20 cellular contexts compared by ENCODE assay signal in genomic region chr6:51684038-51684437, GRCh38.
A peak's percentile ranks its signal among the peaks of the same experiment; 100 is the strongest.
DNase-seq lines count a peak whose midpoint lies in the region; ATAC-seq and TF ChIP-seq lines count a peak whose summit lies in the region.
"Had no signal": no experiment of that assay in that cellular context is flagged by ENCODE, and none has a peak within 500 bp of the region (broad histone marks: within the 10 kb centered on the region; RNA-seq: fewer than 3 reads in every experiment).

No MANE protein-coding gene starts in this region.

- BruUV-seq in mammary epithelial cell (replicated peaks; lab: Mats Ljungman, UMichigan) = no TSS peak

- H3K79me1 ChIP-seq in H9 (ENCODE audit: insufficient read depth, low read depth, low read length, poor library complexity, severe bottlenecking) = no peaks in the 10 kb centered on the region
- no peaks in the 10 kb centered on the region for H3K79me1 ChIP-seq in trophoblast cell (ENCODE audit: low read length)

- H3K4ac ChIP-seq in H9 (ENCODE audit: low read depth, low read length) = no peak overlapping the region
- H3K4ac ChIP-seq in trophoblast cell (ENCODE audit: low read depth, low read length) = no peak overlapping the region

- H2BK12ac ChIP-seq in H9 (ENCODE audit: insufficient read length, low read depth, low read length) (no peak overlapping the region), trophoblast cell (ENCODE audit: low read length) (no peak overlapping the region)

- H3K36me3 ChIP-seq in mammary epithelial cell (ENCODE audit: insufficient read depth, low read length) (no peaks in the 10 kb centered on the region), breast epithelium (no peaks in the 10 kb centered on the region), endodermal cell (ENCODE audit: control insufficient read depth, insufficient read depth, low read length) (no peaks in the 10 kb centered on the region), subcutaneous abdominal adipose tissue (ENCODE audit: control insufficient read depth in 5 of 5, insufficient read depth in 5 of 5, low read length in 5 of 5) (no peaks in the 10 kb centered on the region), trophoblast cell (ENCODE audit: control insufficient read depth in 1 of 2, insufficient read depth in 2 of 2, low read length in 2 of 2) (no peaks in the 10 kb centered on the region)

- TF ChIP-seq POLR2A in breast epithelium (IDR thresholded peaks at IDR 0.05) = no peak

- H3T11ph ChIP-seq in H9 (ENCODE audit: low read length) = no peak overlapping the region

- H4K91ac ChIP-seq in H9 (ENCODE audit: insufficient read length, low read depth, low read length) (no peak overlapping the region), trophoblast cell (ENCODE audit: low read depth, low read length) (no peak overlapping the region)

- no peaks in the 10 kb centered on the region for H3K36me3 Mint-ChIP-seq in H9 (ENCODE audit: insufficient read depth in 1 of 3, low read depth in 3 of 3)
- no peaks in the 10 kb centered on the region for H3K36me3 Mint-ChIP-seq in endodermal cell (ENCODE audit: low read depth)

- TF ChIP-seq CTCF in mammary epithelial cell (conservative IDR thresholded peaks at IDR 0.05 in 1 of 2, IDR thresholded peaks at IDR 0.05 in 1 of 2; ENCODE audit: extremely low read depth in 1 of 2, insufficient read depth in 1 of 2, low read depth in 1 of 2, low read length in 2 of 2) (peak; percentile 21 to 37), breast epithelium (IDR thresholded peaks at IDR 0.05) (no peak), H9 (conservative IDR thresholded peaks at IDR 0.05) (peak; percentile 48; the same call in 2 of the 3 replicates), endodermal cell (conservative IDR thresholded peaks at IDR 0.05) (peak; percentile 70)

- H2BK20ac ChIP-seq in H9 (ENCODE audit: low read depth, low read length, poor library complexity, severe bottlenecking) = no peak overlapping the region

- no peaks in the 10 kb centered on the region; a peak in 1 of 5 replicates for H3K9me3 Mint-ChIP-seq in H9
- no peaks in the 10 kb centered on the region for H3K9me3 Mint-ChIP-seq in endodermal cell

- no peaks in the 10 kb centered on the region for H4K20me1 ChIP-seq in mammary epithelial cell (ENCODE audit: insufficient read depth, low read length)
- no peaks in the 10 kb centered on the region for H4K20me1 ChIP-seq in H9 (ENCODE audit: control insufficient read depth, insufficient read depth, insufficient read length)

- peaks cover 8% of the 10 kb centered on the region for H3K4me1 ChIP-seq in mammary epithelial cell (ENCODE audit: insufficient read depth, low read length)
- H3K4me1 ChIP-seq in breast epithelium = no peaks in the 10 kb centered on the region
- no peaks in the 10 kb centered on the region for H3K4me1 ChIP-seq in H9 (ENCODE audit: insufficient read depth, low read length)
- H3K4me1 ChIP-seq in endodermal cell (ENCODE audit: control insufficient read depth, insufficient read depth, low read length) = peaks cover 3% of the 10 kb centered on the region
- peaks cover 0 to 28% (median 19%) of the 10 kb centered on the region in 5 donors for H3K4me1 ChIP-seq in subcutaneous abdominal adipose tissue (ENCODE audit: control insufficient read depth in 5 of 5, insufficient read depth in 5 of 5, low read length in 5 of 5)
- no peaks in the 10 kb centered on the region for H3K4me1 ChIP-seq in trophoblast cell (ENCODE audit: control insufficient read depth in 1 of 2, insufficient read depth in 2 of 2, low read length in 2 of 2)

- H3K4me2 ChIP-seq in mammary epithelial cell (ENCODE audit: insufficient read depth, low read depth, low read length) (no peak overlapping the region), H9 (ENCODE audit: insufficient read depth, insufficient read length, low read length) (no peak overlapping the region), trophoblast cell (ENCODE audit: low read length) (no peak overlapping the region)
- H3K4me2 ChIP-seq: SK-N-SH had no signal

- H3K18ac ChIP-seq in H9 (ENCODE audit: insufficient read length, low read depth, low read length) = no peak overlapping the region
- no peak overlapping the region for H3K18ac ChIP-seq in trophoblast cell (ENCODE audit: low read length)

- no peak overlapping the region for H2AK5ac ChIP-seq in H9 (ENCODE audit: insufficient read length, low read length)
- no peak overlapping the region for H2AK5ac ChIP-seq in trophoblast cell (ENCODE audit: low read length)

- 90% methylated on average over 1 of the region's 1 CpG for WGBS in mammary epithelial cell (ENCODE audit: low coverage, missing lambda C conversion rate)
- no CpG with 5 or more reads among the region's 1 CpG for WGBS in H9 (ENCODE audit: extremely low coverage, insufficient read length, low lambda C conversion rate)
- 95% methylated on average over 1 of the region's 1 CpG; no CpG with 5 or more reads in 1 of the 2 experiments for WGBS in endodermal cell (ENCODE audit: insufficient coverage in 1 of 2, insufficient read length in 1 of 2), 2 experiments
- no CpG with 5 or more reads among the region's 1 CpG for WGBS in trophoblast cell (ENCODE audit: extremely low coverage, insufficient coverage, insufficient read length)

- H3K27me3 Mint-ChIP-seq in H9 (ENCODE audit: low read depth) (no peaks in the 10 kb centered on the region), endodermal cell (ENCODE audit: insufficient read depth) (no peaks in the 10 kb centered on the region)
- H3K27me3 Mint-ChIP-seq: CD4-positive, alpha-beta T cell had no signal

- no peak overlapping the region for H4K8ac ChIP-seq in H9 (replicated peaks; ENCODE audit: insufficient read length, low read depth, low read length)
- no peak overlapping the region for H4K8ac ChIP-seq in trophoblast cell (ENCODE audit: low read depth, low read length)

- H3K23ac ChIP-seq in H9 (ENCODE audit: insufficient read length, low read depth, low read length) = no peak overlapping the region
- H3K23ac ChIP-seq in trophoblast cell (ENCODE audit: low read length) = no peak overlapping the region

- no peak overlapping the region for H2BK120ac ChIP-seq in H9 (ENCODE audit: low read depth, low read length, poor library complexity, severe bottlenecking)
- H2BK120ac ChIP-seq in trophoblast cell (ENCODE audit: insufficient read depth, low read length, poor library complexity) = no peak overlapping the region

- H2BK5ac ChIP-seq in H9 (ENCODE audit: insufficient read length, low read length) = no peak overlapping the region
- H2BK5ac ChIP-seq in trophoblast cell (ENCODE audit: low read depth, low read length, poor library complexity) = no peak overlapping the region

- no peak overlapping the region for H3K4me3 ChIP-seq in mammary epithelial cell (replicated peaks in 1 of 3; ENCODE audit: insufficient read depth in 1 of 3, low read depth in 2 of 3, low read length in 3 of 3)
- H3K4me3 ChIP-seq in breast epithelium = no peak overlapping the region
- no peak overlapping the region for H3K4me3 ChIP-seq in endodermal cell (ENCODE audit: low read length)
- no peak overlapping the region for H3K4me3 ChIP-seq in subcutaneous abdominal adipose tissue (ENCODE audit: low read depth in 1 of 5, low read length in 5 of 5)
- no peak overlapping the region for H3K4me3 ChIP-seq in trophoblast cell (ENCODE audit: low read depth, low read length)

- no peak overlapping the region for H2AFZ ChIP-seq in mammary epithelial cell (ENCODE audit: low read depth, low read length)
- H2AFZ ChIP-seq in H9 (ENCODE audit: low read length) = no peak overlapping the region
- H2AFZ ChIP-seq in trophoblast cell (ENCODE audit: insufficient read depth, low read length, poor library complexity) = no peak overlapping the region

- H3K4me3 Mint-ChIP-seq in H9 (no peak overlapping the region), endodermal cell (no peak overlapping the region)
- H3K4me3 Mint-ChIP-seq: CD4-positive, alpha-beta T cell had no signal

- dilution Hi-C loops in mammary epithelial cell (cut with HindIII; ENCODE audit: low sequenced_read_pairs) = no loop called here

- H4K5ac ChIP-seq in H9 (ENCODE audit: insufficient read length, low read depth, low read length) = no peak overlapping the region

- no peak overlapping the region for H2BK15ac ChIP-seq in H9 (ENCODE audit: low read depth, low read length)

- no peaks in the 10 kb centered on the region for H3K79me2 ChIP-seq in mammary epithelial cell (ENCODE audit: insufficient read depth, low read length)
- no peaks in the 10 kb centered on the region for H3K79me2 ChIP-seq in H9 (ENCODE audit: insufficient read depth, low read length)
- no peaks in the 10 kb centered on the region for H3K79me2 ChIP-seq in trophoblast cell (ENCODE audit: control insufficient read depth, insufficient read depth, low read length, poor library complexity)

- no peak overlapping the region for H3K14ac ChIP-seq in H9 (ENCODE audit: insufficient read depth, low read length)
- H3K14ac ChIP-seq in trophoblast cell (ENCODE audit: low read length) = no peak overlapping the region

- no peak overlapping the region for H3K56ac ChIP-seq in H9 (ENCODE audit: insufficient read length, low read depth, low read length)

- H3K9ac ChIP-seq in mammary epithelial cell (ENCODE audit: insufficient read depth, low read length) (no peak overlapping the region), H9 (ENCODE audit: extremely low read depth, insufficient read length, low read length) (no peak overlapping the region), endodermal cell (ENCODE audit: extremely low read depth, low read length, poor library complexity, severe bottlenecking) (no peak overlapping the region), subcutaneous abdominal adipose tissue (ENCODE audit: low read length in 5 of 5) (peak overlapping the region in 1 of 5 donors; percentile 32), trophoblast cell (ENCODE audit: low read length) (no peak overlapping the region)
- H3K9ac ChIP-seq: SK-N-SH had no signal

- intact Hi-C loops in mammary epithelial cell (cut with micrococcal nuclease) (no loop called here), breast epithelium (cut with DNase I; ENCODE audit: low total_unique reads) (no loop called here)

- H3K27ac Mint-ChIP-seq in H9 (no peak overlapping the region), endodermal cell (no peak overlapping the region)
- H3K27ac Mint-ChIP-seq: CD4-positive, alpha-beta T cell had no signal

- H3K9me3 ChIP-seq in mammary epithelial cell (replicated peaks; ENCODE audit: insufficient read depth, low read length) (no peaks in the 10 kb centered on the region), breast epithelium (no peaks in the 10 kb centered on the region), H9 (ENCODE audit: control insufficient read depth, low read depth, low read length) (no peaks in the 10 kb centered on the region), endodermal cell (ENCODE audit: control insufficient read depth, low read length) (no peaks in the 10 kb centered on the region), subcutaneous abdominal adipose tissue (ENCODE audit: control insufficient read depth in 5 of 5, low read length in 5 of 5) (no peaks in the 10 kb centered on the region), trophoblast cell (ENCODE audit: insufficient read depth, low read depth, low read length) (no peaks in the 10 kb centered on the region)
- H3K9me3 ChIP-seq: SK-N-SH had no signal

- H3K4me1 Mint-ChIP-seq in H9 (no peaks in the 10 kb centered on the region), endodermal cell (peaks cover 7% of the 10 kb centered on the region)

- no peak overlapping the region for H4K12ac ChIP-seq in trophoblast cell (ENCODE audit: low read depth, low read length)

- ATAC-seq in HG02884 (IDR thresholded peaks at IDR 0.05; ENCODE audit: unreplicated experiment) = no peak

- H3K27ac ChIP-seq in mammary epithelial cell (ENCODE audit: insufficient read depth, low read depth, low read length) (no peak overlapping the region), breast epithelium (no peak overlapping the region), H9 (ENCODE audit: insufficient read length, low read depth, low read length) (no peak overlapping the region), endodermal cell (ENCODE audit: low read depth, low read length) (no peak overlapping the region), subcutaneous abdominal adipose tissue (ENCODE audit: low read depth, low read length) (peak overlapping the region; percentile 74), trophoblast cell (ENCODE audit: low read depth, low read length) (no peak overlapping the region)

- in situ Hi-C loops in mammary epithelial cell (cut with MboI; ENCODE audit: low sequenced_read_pairs in 2 of 2) = no loop called here

- CTCF ChIA-PET in mammary epithelial cell (lab: Charles Lee; ENCODE audit: low non-redundant PET) = no interaction called here

- H3K23me2 ChIP-seq in H9 (ENCODE audit: insufficient read length, low read depth, low read length, poor library complexity, severe bottlenecking) = no peaks in the 10 kb centered on the region

- DNase-seq in mammary epithelial cell = no peak
- no peak for DNase-seq in breast epithelium (ENCODE audit: low spot score in 2 of 2)
- no peak for DNase-seq in H9
- no peak for DNase-seq in endodermal cell
- no peak for DNase-seq in stimulated activated CD4-positive, alpha-beta T cell treated with anti-CD3 and anti-CD28 coated beads, Interleukin-2, amount 100 ng/mL, for 24 hours
- DNase-seq in trophoblast cell = no peak
- DNase-seq: 8988T; CD4-positive, alpha-beta T cell; HCEC 1CT; NCI-H1694 treated with DMSO at 0.1 percent for 48 hours; NCI-H2107; NCI-H2227 treated with DMSO at 0.1 percent for 48 hours; NCI-H510A treated with DMSO at 0.1 percent for 48 hours; NCI-H82; OCI-M1; RPMI8226; SHP77 treated with DMSO at 0.1 percent for 48 hours; SK-N-SH had no signal

- H3K27me3 ChIP-seq in mammary epithelial cell (ENCODE audit: insufficient read depth, low read length) = no peaks in the 10 kb centered on the region
- H3K27me3 ChIP-seq in breast epithelium = no peaks in the 10 kb centered on the region
- H3K27me3 ChIP-seq in H9 (ENCODE audit: insufficient read depth, low read length) = no peaks in the 10 kb centered on the region
- H3K27me3 ChIP-seq in endodermal cell (ENCODE audit: control insufficient read depth, insufficient read depth, low read length, poor library complexity, severe bottlenecking) = no peaks in the 10 kb centered on the region
- H3K27me3 ChIP-seq in subcutaneous abdominal adipose tissue (ENCODE audit: control insufficient read depth in 5 of 5, insufficient read depth in 4 of 5, low read length in 5 of 5) = no peaks in the 10 kb centered on the region
- no peaks in the 10 kb centered on the region for H3K27me3 ChIP-seq in trophoblast cell (ENCODE audit: insufficient read depth, low read length)

Comparison
In these comparisons a context has a peak if more than half of its experiments do, and no peak if none do; other contexts are left out.
1. CTCF ChIP-seq: peak in mammary epithelial cell (2 of 2), H9 (single experiment) and endodermal cell (single experiment); none in breast epithelium (0 of 3).